ENCODE assay signal across 9 cellular contexts in genomic region chr10:95741807-95742528, GRCh38. TPM values are rescaled to one million over a fixed set of nuclear protein-coding genes. Genes with fewer than 3 reads are reported as not detected.
DNase-seq lines count a peak whose midpoint lies in the region; ATAC-seq and TF ChIP-seq lines count a peak whose summit lies in the region.
"Had no signal": no experiment of that assay in that cellular context is flagged by ENCODE, and none has a peak within 500 bp of the region (broad histone marks: within the 10 kb centered on the region; RNA-seq: fewer than 3 reads in every experiment).

No MANE protein-coding gene starts in this region.

- no peaks in the 10 kb centered on the region for H4K20me1 ChIP-seq in OCI-LY7 (ENCODE audit: insufficient read depth, low read length)

- BruUV-seq in OCI-LY7 (replicated peaks; lab: Mats Ljungman, UMichigan) = TSS peak; percentile 76

- ATAC-seq in GM21526 (IDR thresholded peaks at IDR 0.05; ENCODE audit: low FRiP score, unreplicated experiment) = peak; percentile 87

- no peaks in the 10 kb centered on the region for H3K79me2 ChIP-seq in OCI-LY7 (ENCODE audit: insufficient read depth, low read depth, low read length)

- peak overlapping the region; percentile 53 for H3K4me2 ChIP-seq in OCI-LY7 (ENCODE audit: low read length)
- H3K4me2 ChIP-seq: KMS-11 had no signal

- TF ChIP-seq CTCF in GM12864 (IDR thresholded peaks at IDR 0.05; ENCODE audit: low read depth, low read length, missing control alignments) (peak; percentile 45), OCI-LY7 (conservative IDR thresholded peaks at IDR 0.05; ENCODE audit: low read length) (peak; percentile 65)

- DNase-seq in GM12864 (ENCODE audit: low read depth) = peak; percentile 70
- DNase-seq in OCI-LY7 (ENCODE audit: low spot score) = peak; percentile 54
- DNase-seq in glomerular visceral epithelial cell (ENCODE audit: extremely low spot score) = peak; percentile 15
- DNase-seq in skeletal muscle cell (ENCODE audit: low read depth) = peak; percentile 56
- no peak for DNase-seq in NCI-H146 (lab: John Stamatoyannopoulos, UW)
- no peak for DNase-seq in NCI-H2171 (lab: John Stamatoyannopoulos, UW)
- DNase-seq in midbrain (lab: John Stamatoyannopoulos, UW) = no peak

- intact Hi-C loops in OCI-LY7 (cut with micrococcal nuclease; ENCODE audit: unreplicated experiment) = loop anchor here (2.0 kb wide), 1 partner anchor 15 kb away; the partner anchor contains the start of gene ENTPD1

- peaks cover 29% of the 10 kb centered on the region for H3K4me1 ChIP-seq in OCI-LY7 (ENCODE audit: insufficient read depth, low read length, poor library complexity, severe bottlenecking)

- CTCF ChIA-PET in OCI-LY7 (lab: Charles Lee; ENCODE audit: unreplicated experiment) = interaction anchor here (0.5 to 1.2 kb wide), 4 partner anchors 31 to 123 kb away, joined by 3 to 5 read pairs (median 4); partner anchors contain the start of gene TCTN3

- POLR2A ChIA-PET in OCI-LY7 (lab: Charles Lee) = interaction anchor here (1.1 to 2.7 kb wide), 4 partner anchors 12 to 48 kb away, joined by 3 to 26 read pairs (median 7); partner anchors contain the start of genes ENTPD1 and TCTN3

- no peaks in the 10 kb centered on the region for H3K36me3 ChIP-seq in OCI-LY7 (ENCODE audit: insufficient read depth, low read length)

- peak overlapping the region; percentile 97 for H2AFZ ChIP-seq in OCI-LY7 (ENCODE audit: low read length)

- H3K9me2 ChIP-seq in OCI-LY7 (ENCODE audit: insufficient read depth, low read length) = no peaks in the 10 kb centered on the region

- H3K4me3 ChIP-seq in GM12864 (ENCODE audit: low read depth, low read length) (peak overlapping the region; percentile 14), OCI-LY7 (ENCODE audit: low read depth, low read length, poor library complexity, severe bottlenecking) (peak overlapping the region; percentile 39), skeletal muscle cell (ENCODE audit: low read depth, low read length) (no peak overlapping the region)

- H3K9me3 ChIP-seq in OCI-LY7 (ENCODE audit: low read length) = peaks cover 17% of the 10 kb centered on the region; the same call in 1 of the 2 replicates

- peak overlapping the region; percentile 41 for H3K27ac ChIP-seq in OCI-LY7 (ENCODE audit: low read depth, low read length, poor library complexity, severe bottlenecking)
- H3K27ac ChIP-seq: KMS-11 had no signal

RNA-seq across cellular contexts. Expression of gene ENTPD1, which starts 14.0 kb away (rescaled TPM):
- 1.7 and 5.1 TPM in 2 replicates for total RNA-seq in OCI-LY7 (2014; rRNA removed; shearing (Covaris generic))
- 3.7 and 6.7 TPM in 2 replicates for total RNA-seq in OCI-LY7 (2022)

RNA-seq across cellular contexts. Expression of gene TCTN3, which starts 48.2 kb away (rescaled TPM):
- total RNA-seq in OCI-LY7 (2014; rRNA removed; shearing (Covaris generic)) = 9.6 and 10.4 TPM in 2 replicates
- 14.4 and 18.1 TPM in 2 replicates for total RNA-seq in OCI-LY7 (2022)

Comparison
In these comparisons a context has a peak if more than half of its experiments do, and no peak if none do; other contexts are left out.
1. DNase-seq: peak in GM12864 (single experiment), OCI-LY7 (single experiment), glomerular visceral epithelial cell (single experiment) and skeletal muscle cell (single experiment); none in NCI-H146 (single experiment), NCI-H2171 (single experiment) and midbrain (single experiment).